Comparison of ENCODE assay signal across 25 cellular contexts in genomic region chr7:143958781-143959180, GRCh38. TPM values are rescaled to one million over a fixed set of nuclear protein-coding genes. Genes with fewer than 3 reads are reported as not detected.
DNase-seq lines count a peak whose midpoint lies in the region; ATAC-seq, FAIRE-seq and TF ChIP-seq lines count a peak whose summit lies in the region.
"Had no signal": no experiment of that assay in that cellular context is flagged by ENCODE, and none has a peak within 500 bp of the region (broad histone marks: within the 10 kb centered on the region; RNA-seq: fewer than 3 reads in every experiment).

No MANE protein-coding gene starts in this region.

- H3K4me1 ChIP-seq in SK-N-SH (ENCODE audit: control insufficient read depth in 1 of 2, insufficient read depth in 2 of 2, low read depth in 1 of 2, low read length in 1 of 2) (no peaks in the 10 kb centered on the region), K562 (replicated peaks in 1 of 2; ENCODE audit: control insufficient read depth in 2 of 2, insufficient read depth in 2 of 2, low read length in 2 of 2) (no peaks in the 10 kb centered on the region)

- no peak for TF ChIP-seq POLR2A in K562 (conservative IDR thresholded peaks at IDR 0.05)

- H3K79me2 ChIP-seq in SK-N-SH (ENCODE audit: insufficient read depth) (no peaks in the 10 kb centered on the region), K562 (ENCODE audit: control insufficient read depth, insufficient read depth, low read length) (no peaks in the 10 kb centered on the region)

- BruUV-seq in K562 (replicated peaks; lab: Mats Ljungman, UMichigan): no TSS peak

- no peaks in the 10 kb centered on the region for H3K36me3 ChIP-seq in SK-N-SH (replicated peaks in 1 of 2; ENCODE audit: control insufficient read depth in 1 of 2, insufficient read depth in 2 of 2, low read length in 1 of 2)
- H3K36me3 ChIP-seq in K562 (ENCODE audit: control insufficient read depth, insufficient read depth, low read length): no peaks in the 10 kb centered on the region
- H3K36me3 ChIP-seq: HAP-1 had no signal

- H3K9me3 ChIP-seq in SK-N-SH (no peaks in the 10 kb centered on the region), K562 (replicated peaks; ENCODE audit: control insufficient read depth, insufficient read depth, low read depth, low read length) (no peaks in the 10 kb centered on the region)
- H3K9me3 ChIP-seq: Caco-2, HAP-1 had no signal

- H3K4me3 ChIP-seq in SK-N-SH (ENCODE audit: low read depth in 2 of 2, low read length in 1 of 2): no peak overlapping the region
- no peak overlapping the region for H3K4me3 ChIP-seq in K562
- H3K4me3 ChIP-seq: HAP-1 had no signal

- TF ChIP-seq CTCF in SK-N-SH (IDR thresholded peaks at IDR 0.05) (no peak), K562 (IDR thresholded peaks at IDR 0.05 in 2 of 3, conservative IDR thresholded peaks at IDR 0.05 in 1 of 3; ENCODE audit: insufficient read depth in 2 of 3, low read depth in 1 of 3, low read length in 3 of 3) (no peak)

- POLR2A ChIA-PET in SK-N-SH (lab: Yijun Ruan, JAX) (no interaction called here), K562 (lab: Yijun Ruan, JAX) (no interaction called here)

- no peak for FAIRE-seq in K562 (lab: Jason Lieb, UNC)
- FAIRE-seq: A204.1, GM12892, GM18507, RCC 7860 had no signal

- no peak overlapping the region for H3K4me2 ChIP-seq in SK-N-SH
- H3K4me2 ChIP-seq in K562 (ENCODE audit: insufficient read depth, low read length): no peak overlapping the region

- no peak for DNase-seq in SK-N-SH
- no peak for DNase-seq in K562 (ENCODE audit: extremely low read depth in 1 of 4, low spot score in 3 of 4)
- DNase-seq in iris pigment epithelial cell (ENCODE audit: low read depth): peak; percentile 74
- DNase-seq in GM19238 (ENCODE audit: insufficient read length, low spot score): no peak
- no peak for DNase-seq in nucleus accumbens (lab: John Stamatoyannopoulos, UW)
- no peak for DNase-seq in GM19240 (ENCODE audit: insufficient read length, low spot score)
- DNase-seq: CD4-positive, alpha-beta T cell; NCI-H1105; NCI-H187; NCI-H2171 treated with DMSO at 0.1 percent for 48 hours; NCI-H446 treated with DMSO at 0.1 percent for 48 hours; NCI-H69 had no signal

- ATAC-seq in SK-N-SH treated with all-trans-retinoic acid at 6 μM for 48 hours (peak; percentile 53; the same call in 2 of the 3 replicates), K562 (no peak)
- ATAC-seq: Right ventricle myocardium inferior had no signal

- in situ Hi-C loops in K562 (cut with MboI): no loop called here

- H3K9ac ChIP-seq in SK-N-SH (no peak overlapping the region), K562 (ENCODE audit: insufficient read depth in 1 of 2, low read depth in 2 of 2, low read length in 2 of 2) (no peak overlapping the region)

- H2AFZ ChIP-seq in SK-N-SH (ENCODE audit: low read depth): no peak overlapping the region
- H2AFZ ChIP-seq in K562 (ENCODE audit: low read depth, low read length): no peak overlapping the region

- TF ChIP-seq RAD21 in SK-N-SH (IDR thresholded peaks at IDR 0.05; ENCODE audit: low read length) (no peak), K562 (CRISPR knock-in tag; conservative IDR thresholded peaks at IDR 0.05 in 1 of 2, IDR thresholded peaks at IDR 0.05 in 1 of 2) (no peak)

- CTCF ChIA-PET in SK-N-SH (lab: Yijun Ruan, JAX): no interaction called here
- CTCF ChIA-PET in K562 (lab: Yijun Ruan, JAX; ENCODE audit: low intra/inter-chr PET ratio): interaction anchor here (1.1 kb wide), 1 partner anchor 14 kb away, joined by 3 read pairs; no protein-coding TSS in a partner anchor

- no peaks in the 10 kb centered on the region for H3K9me2 ChIP-seq in SK-N-SH

- H3K27ac ChIP-seq in SK-N-SH (ENCODE audit: low read depth in 2 of 2, low read length in 1 of 2) (no peak overlapping the region), K562 (ENCODE audit: extremely low read depth, low read depth, low read length) (no peak overlapping the region)
- H3K27ac ChIP-seq: HL-60 had no signal

- H3K27me3 ChIP-seq in SK-N-SH (ENCODE audit: insufficient read depth): peaks cover 12% of the 10 kb centered on the region; the same call in 1 of the 2 replicates
- H3K27me3 ChIP-seq in K562 (ENCODE audit: control insufficient read depth in 2 of 2, insufficient read depth in 2 of 2, low read length in 2 of 2): no peaks in the 10 kb centered on the region

- TF ChIP-seq EP300 in SK-N-SH (IDR thresholded peaks at IDR 0.05; ENCODE audit: borderline replicate concordance in 1 of 2, low read depth in 1 of 2, low read length in 1 of 2): no peak
- TF ChIP-seq EP300 in K562 (IDR thresholded peaks at IDR 0.05; ENCODE audit: low read length): no peak

- H4K20me1 ChIP-seq in SK-N-SH (ENCODE audit: insufficient read depth): no peaks in the 10 kb centered on the region
- H4K20me1 ChIP-seq in K562 (replicated peaks; ENCODE audit: control insufficient read depth, insufficient read depth, low read length): no peaks in the 10 kb centered on the region

- no peaks in the 10 kb centered on the region for H3K9me1 ChIP-seq in K562 (ENCODE audit: control insufficient read depth, insufficient read depth, low read length)

- intact Hi-C loops in K562 (cut with micrococcal nuclease): no loop called here

- whole genome bisulfite sequencing in SK-N-SH (ENCODE audit: low lambda C conversion rate): 9% methylated on average over 3 of the region's 3 CpGs
- WGBS in K562 (ENCODE audit: insufficient coverage, low coverage, missing lambda C conversion rate): 0% methylated on average over 3 of the region's 3 CpGs

- no peaks in the 10 kb centered on the region for H3F3A ChIP-seq in SK-N-SH (replicated peaks; ENCODE audit: insufficient read depth)

RNA-seq across cellular contexts. Expression of gene OR2F1, which starts 4.1 kb away (rescaled TPM):
- polyA plus RNA-seq in SK-N-SH (2012; rRNA removed) (0.10 TPM in 2 replicates), K562 (2011; rRNA removed) (not detected in 2 replicates), K562 (2014; fragmentation: Illumina TruSeq; extraction: Trizol) (not detected in 2 replicates), K562 (2014; fragmentation: Nextera tagmentation; extraction: Ambion mirVana) (not detected), K562 (2014; rRNA removed) (not detected in 2 replicates)
- polyA plus RNA-seq in SK-N-SH (2012; cell fraction: cytosol; rRNA removed): under 0.01 and 0.03 TPM in 2 replicates
- 0.15 TPM in 1 of 2 replicates, not detected in the other for polyA plus RNA-seq in SK-N-SH (2012; cell fraction: nucleus; rRNA removed)
- total RNA-seq in K562 (2011; cell fraction: chromatin; rRNA removed; ENCODE audit: low replicate concordance): not detected in 2 replicates
- not detected in 2 replicates for total RNA-seq in K562 (2011; cell fraction: nucleolus; rRNA removed)
- total RNA-seq in K562 (2011; cell fraction: nucleoplasm; rRNA removed): not detected in 2 replicates
- total RNA-seq in K562 (2014; rRNA removed) (not detected in 2 replicates), K562 (2014; rRNA removed; fragmentation: Illumina TruSeq; extraction: Trizol) (not detected in 2 replicates), K562 (2015; rRNA removed; fragmentation: Illumina TruSeq; extraction: Trizol) (not detected in 2 replicates), K562 (2021) (not detected in 2 replicates)
- polyA plus RNA-seq in K562 (2011; cell fraction: cytosol; rRNA removed): not detected in 2 replicates
- polyA plus RNA-seq in K562 (2011; cell fraction: nucleus; rRNA removed): not detected in 2 replicates
- not detected in 2 replicates for polyA plus RNA-seq in K562 (2012)
- polyA minus RNA-seq in K562 (2011; rRNA and poly(A)+ RNA removed): not detected in 2 replicates
- not detected in 2 replicates for polyA minus RNA-seq in K562 (2011; cell fraction: cytosol; rRNA and poly(A)+ RNA removed)
- not detected in 2 replicates for polyA minus RNA-seq in K562 (2011; cell fraction: nucleus; rRNA and poly(A)+ RNA removed)
- total RNA-seq: Caco-2; CD4-positive, alpha-beta T cell; HT1080; OCI-LY7; Right ventricle myocardium inferior had no signal
- polyA plus RNA-seq: BJ, IgD-negative memory B cell had no signal

RNA-seq across cellular contexts. Expression of gene OR2F2, which starts 23.7 kb away (rescaled TPM):
- polyA plus RNA-seq in SK-N-SH (2012; rRNA removed) (0.07 and 0.13 TPM in 2 replicates), K562 (2011; rRNA removed) (not detected in 2 replicates), K562 (2014; fragmentation: Illumina TruSeq; extraction: Trizol) (not detected in 2 replicates), K562 (2014; fragmentation: Nextera tagmentation; extraction: Ambion mirVana) (not detected), K562 (2014; rRNA removed) (not detected in 2 replicates)
- polyA plus RNA-seq in SK-N-SH (2012; cell fraction: cytosol; rRNA removed): 0.05 and 0.07 TPM in 2 replicates
- 0.20 and 0.21 TPM in 2 replicates for polyA plus RNA-seq in SK-N-SH (2012; cell fraction: nucleus; rRNA removed)
- not detected in 2 replicates for total RNA-seq in K562 (2011; cell fraction: chromatin; rRNA removed; ENCODE audit: low replicate concordance)
- not detected in 2 replicates for total RNA-seq in K562 (2011; cell fraction: nucleolus; rRNA removed)
- total RNA-seq in K562 (2011; cell fraction: nucleoplasm; rRNA removed): not detected in 2 replicates
- total RNA-seq in K562 (2014; rRNA removed) (not detected in 2 replicates), K562 (2014; rRNA removed; fragmentation: Illumina TruSeq; extraction: Trizol) (not detected in 2 replicates), K562 (2015; rRNA removed; fragmentation: Illumina TruSeq; extraction: Trizol) (not detected in 2 replicates), K562 (2021) (not detected in 2 replicates)
- not detected in 2 replicates for polyA plus RNA-seq in K562 (2011; cell fraction: cytosol; rRNA removed)
- not detected in 2 replicates for polyA plus RNA-seq in K562 (2011; cell fraction: nucleus; rRNA removed)
- not detected in 2 replicates for polyA plus RNA-seq in K562 (2012)
- polyA minus RNA-seq in K562 (2011; rRNA and poly(A)+ RNA removed): not detected in 2 replicates
- polyA minus RNA-seq in K562 (2011; cell fraction: cytosol; rRNA and poly(A)+ RNA removed): not detected in 2 replicates
- polyA minus RNA-seq in K562 (2011; cell fraction: nucleus; rRNA and poly(A)+ RNA removed): not detected in 2 replicates
- total RNA-seq: Caco-2; CD4-positive, alpha-beta T cell; HT1080; OCI-LY7; Right ventricle myocardium inferior had no signal
- polyA plus RNA-seq: BJ, IgD-negative memory B cell had no signal

RNA-seq across cellular contexts. Expression of gene OR6B1, which starts 41.3 kb away (rescaled TPM):
- polyA plus RNA-seq in SK-N-SH (2012; rRNA removed) (not detected in 2 replicates), K562 (2011; rRNA removed) (not detected in 2 replicates), K562 (2014; fragmentation: Illumina TruSeq; extraction: Trizol) (not detected in 2 replicates), K562 (2014; fragmentation: Nextera tagmentation; extraction: Ambion mirVana) (not detected), K562 (2014; rRNA removed) (not detected in 2 replicates)
- polyA plus RNA-seq in SK-N-SH (2012; cell fraction: cytosol; rRNA removed): not detected in 2 replicates
- polyA plus RNA-seq in SK-N-SH (2012; cell fraction: nucleus; rRNA removed): not detected in 2 replicates
- not detected in 2 replicates for total RNA-seq in K562 (2011; cell fraction: chromatin; rRNA removed; ENCODE audit: low replicate concordance)
- not detected in 2 replicates for total RNA-seq in K562 (2011; cell fraction: nucleolus; rRNA removed)
- not detected in 2 replicates for total RNA-seq in K562 (2011; cell fraction: nucleoplasm; rRNA removed)
- total RNA-seq in K562 (2014; rRNA removed) (not detected in 2 replicates), K562 (2014; rRNA removed; fragmentation: Illumina TruSeq; extraction: Trizol) (not detected in 2 replicates), K562 (2015; rRNA removed; fragmentation: Illumina TruSeq; extraction: Trizol) (not detected in 2 replicates), K562 (2021) (not detected in 2 replicates)
- polyA plus RNA-seq in K562 (2011; cell fraction: cytosol; rRNA removed): not detected in 2 replicates
- not detected in 2 replicates for polyA plus RNA-seq in K562 (2011; cell fraction: nucleus; rRNA removed)
- not detected in 2 replicates for polyA plus RNA-seq in K562 (2012)
- not detected in 2 replicates for polyA minus RNA-seq in K562 (2011; rRNA and poly(A)+ RNA removed)
- polyA minus RNA-seq in K562 (2011; cell fraction: cytosol; rRNA and poly(A)+ RNA removed): not detected in 2 replicates
- polyA minus RNA-seq in K562 (2011; cell fraction: nucleus; rRNA and poly(A)+ RNA removed): not detected in 2 replicates
- total RNA-seq: Caco-2; CD4-positive, alpha-beta T cell; HT1080; OCI-LY7; Right ventricle myocardium inferior had no signal
- polyA plus RNA-seq: BJ, IgD-negative memory B cell had no signal

RNA-seq across cellular contexts. Expression of gene TCAF1, which starts 56.8 kb away (rescaled TPM):
- polyA plus RNA-seq in SK-N-SH (2012; rRNA removed): 59.0 and 69.0 TPM in 2 replicates
- 54.1 and 62.5 TPM in 2 replicates for polyA plus RNA-seq in SK-N-SH (2012; cell fraction: cytosol; rRNA removed)
- polyA plus RNA-seq in SK-N-SH (2012; cell fraction: nucleus; rRNA removed): 47.1 and 55.9 TPM in 2 replicates
- total RNA-seq in K562 (2011; cell fraction: chromatin; rRNA removed; ENCODE audit: low replicate concordance): 31.5 and 50.2 TPM in 2 replicates
- 16.2 and 20.5 TPM in 2 replicates for total RNA-seq in K562 (2011; cell fraction: nucleolus; rRNA removed)
- total RNA-seq in K562 (2011; cell fraction: nucleoplasm; rRNA removed): 16.9 and 23.0 TPM in 2 replicates
- 23.4 and 25.0 TPM in 2 replicates for total RNA-seq in K562 (2014; rRNA removed)
- total RNA-seq in K562 (2014; rRNA removed; fragmentation: Illumina TruSeq; extraction: Trizol): 30.1 and 34.2 TPM in 2 replicates
- total RNA-seq in K562 (2015; rRNA removed; fragmentation: Illumina TruSeq; extraction: Trizol): 30.5 and 32.0 TPM in 2 replicates
- total RNA-seq in K562 (2021): 51.3 and 52.2 TPM in 2 replicates
- polyA plus RNA-seq in K562 (2011; rRNA removed): 24.4 and 38.6 TPM in 2 replicates
- polyA plus RNA-seq in K562 (2011; cell fraction: cytosol; rRNA removed): 27.4 and 34.9 TPM in 2 replicates
- polyA plus RNA-seq in K562 (2011; cell fraction: nucleus; rRNA removed): 29.5 and 33.3 TPM in 2 replicates
- 38.3 and 40.8 TPM in 2 replicates for polyA plus RNA-seq in K562 (2012)
- 39.2 and 45.9 TPM in 2 replicates for polyA plus RNA-seq in K562 (2014; fragmentation: Illumina TruSeq; extraction: Trizol)
- 1 to 10 TPM; 6.2 to 9.6 TPM for polyA plus RNA-seq in K562 (2014; fragmentation: Nextera tagmentation; extraction: Ambion mirVana)
- 22.1 and 24.2 TPM in 2 replicates for polyA plus RNA-seq in K562 (2014; rRNA removed)
- 64.3 and 93.5 TPM in 2 replicates for polyA minus RNA-seq in K562 (2011; rRNA and poly(A)+ RNA removed)
- 34.4 and 36.3 TPM in 2 replicates for polyA minus RNA-seq in K562 (2011; cell fraction: cytosol; rRNA and poly(A)+ RNA removed)
- polyA minus RNA-seq in K562 (2011; cell fraction: nucleus; rRNA and poly(A)+ RNA removed): 22.9 and 40.4 TPM in 2 replicates
